In the genomic region with DNA sequence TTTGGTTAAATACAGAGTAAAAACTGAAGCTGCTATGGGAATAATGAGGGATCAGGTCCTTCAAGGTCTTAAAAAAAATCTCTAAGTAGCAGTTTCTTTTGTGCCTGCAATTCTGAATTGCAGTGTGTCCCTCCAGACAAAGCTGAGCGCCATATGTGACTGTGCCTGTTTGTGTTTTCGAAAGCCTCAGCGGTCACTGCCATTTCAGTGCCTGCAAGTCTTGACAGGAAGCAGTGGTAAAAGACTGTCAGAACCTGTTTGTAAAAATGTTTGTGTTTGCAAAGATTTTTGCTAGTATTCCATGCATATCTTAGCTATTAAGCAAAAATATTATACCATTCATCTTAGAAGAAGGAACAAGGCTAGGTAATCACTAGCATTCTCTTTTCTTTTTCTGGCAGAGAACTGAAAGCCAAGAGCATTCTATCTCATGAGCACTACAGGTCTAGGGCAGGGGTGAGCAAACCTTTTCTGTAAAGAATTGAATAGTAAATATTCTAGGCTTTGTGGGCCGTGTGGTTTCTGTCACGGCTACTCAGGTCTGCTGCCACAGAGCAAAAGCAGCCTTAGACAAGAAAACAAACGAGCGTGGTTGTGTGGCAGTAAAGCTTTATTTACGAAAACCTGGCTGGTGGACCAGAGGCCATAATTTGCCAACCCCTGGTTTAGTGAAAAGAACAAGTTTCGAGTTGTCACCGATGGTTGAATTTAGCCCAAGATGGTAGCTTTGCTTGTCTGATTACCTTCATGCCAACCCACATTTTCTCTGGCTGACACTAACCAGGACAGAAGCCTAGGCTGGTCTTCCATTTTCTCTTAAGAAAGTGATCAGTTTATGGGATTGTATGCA, we compare ENCODE assay signal across 21 cellular contexts.
A peak's percentile ranks its signal among the peaks of the same experiment; 100 is the strongest.
DNase-seq lines count a peak whose midpoint lies in the region; ATAC-seq and TF ChIP-seq lines count a peak whose summit lies in the region.
"Had no signal": no experiment of that assay in that cellular context is flagged by ENCODE, and none has a peak within 500 bp of the region (broad histone marks: within the 10 kb centered on the region; RNA-seq: fewer than 3 reads in every experiment).

No MANE protein-coding gene starts in this region.

- H3K4me3 Mint-ChIP-seq in glutamatergic neuron (ENCODE audit: unreplicated experiment) = no peak overlapping the region
- H3K4me3 Mint-ChIP-seq: memory B cell; naive thymus-derived CD4-positive, alpha-beta T cell had no signal

- no peaks in the 10 kb centered on the region for H3K9me3 ChIP-seq in mucosa of descending colon
- peaks cover 4% of the 10 kb centered on the region for H3K9me3 ChIP-seq in lower lobe of right lung

- peak overlapping the region; percentile 79 for H3K27ac Mint-ChIP-seq in glutamatergic neuron (ENCODE audit: unreplicated experiment)
- H3K27ac Mint-ChIP-seq: memory B cell; naive thymus-derived CD4-positive, alpha-beta T cell had no signal

- no peak overlapping the region for H3K4me3 ChIP-seq in mucosa of descending colon
- H3K4me3 ChIP-seq in lower lobe of right lung = no peak overlapping the region
- H3K4me3 ChIP-seq: spleen had no signal

- H3K36me3 ChIP-seq in mucosa of descending colon (ENCODE audit: low read depth) (no peaks in the 10 kb centered on the region), lower lobe of right lung (no peaks in the 10 kb centered on the region)
- H3K36me3 ChIP-seq: spleen had no signal

- TF ChIP-seq CTCF in glutamatergic neuron (IDR thresholded peaks at IDR 0.05; ENCODE audit: partially characterized antibody, unreplicated experiment) = no peak
- no peak for TF ChIP-seq CTCF in mucosa of descending colon (IDR thresholded peaks at IDR 0.05)
- TF ChIP-seq CTCF in lower lobe of right lung (IDR thresholded peaks at IDR 0.05) = no peak

- H3K27ac ChIP-seq in lower lobe of right lung = no peak overlapping the region

- intact Hi-C loops in mucosa of descending colon (cut with DNase I, micrococcal nuclease) (no loop called here), lower lobe of right lung (cut with DNase I) (no loop called here)

- DNase-seq in NCI-H2107 treated with DMSO at 0.1 percent for 48 hours (lab: John Stamatoyannopoulos, UW; ENCODE audit: unreplicated experiment) = peak; percentile 3
- no peak for DNase-seq in NCI-H2107 (lab: John Stamatoyannopoulos, UW)
- peak; percentile 78 for DNase-seq in NCI-H69 (lab: John Stamatoyannopoulos, UW)
- no peak for DNase-seq in glutamatergic neuron
- peak; percentile 39 for DNase-seq in retina
- no peak for DNase-seq in mucosa of descending colon
- DNase-seq in lower lobe of right lung = no peak
- DNase-seq: activated naive CD4-positive, alpha-beta T cell treated with anti-CD3 and anti-CD28 coated beads, Interleukin-2, amount 50 U/mL, for 16 hours; activated T-cell treated with anti-CD3 and anti-CD28 coated beads, Interleukin-2, amount 50 U/mL, for 48 hours; C1 segment of cervical spinal cord; DMS53; hypothalamus; kidney; naive thymus-derived CD4-positive, alpha-beta T cell; NCI-H345; RPMI8226; spleen; stimulated activated CD8-positive, alpha-beta memory T cell treated with anti-CD3 and anti-CD28 coated beads, Interleukin-4, amount 100 ng/mL, for 48 hours; T-helper 9 cell had no signal

- no peaks in the 10 kb centered on the region for H3K27me3 ChIP-seq in lower lobe of right lung (ENCODE audit: low read depth)

- no peaks in the 10 kb centered on the region for H3K9me3 Mint-ChIP-seq in glutamatergic neuron (ENCODE audit: unreplicated experiment)

- H3K4me1 ChIP-seq in mucosa of descending colon (ENCODE audit: low read depth) (peaks cover 4% of the 10 kb centered on the region), lower lobe of right lung (peaks cover 24% of the 10 kb centered on the region)
- H3K4me1 ChIP-seq: spleen had no signal

- peaks cover 14% of the 10 kb centered on the region for H3K4me1 Mint-ChIP-seq in glutamatergic neuron (ENCODE audit: low read depth, unreplicated experiment)
- H3K4me1 Mint-ChIP-seq: memory B cell had no signal

- H3K36me3 Mint-ChIP-seq in glutamatergic neuron (ENCODE audit: unreplicated experiment) = peaks cover 16% of the 10 kb centered on the region
- H3K36me3 Mint-ChIP-seq: memory B cell; naive thymus-derived CD4-positive, alpha-beta T cell had no signal

- H3K27me3 Mint-ChIP-seq in glutamatergic neuron (ENCODE audit: unreplicated experiment) = peaks cover 4% of the 10 kb centered on the region

- ATAC-seq in mucosa of descending colon (no peak), HG03342 (IDR thresholded peaks at IDR 0.05; ENCODE audit: unreplicated experiment) (no peak), lower lobe of right lung (no peak)
- ATAC-seq: naive thymus-derived CD4-positive, alpha-beta T cell had no signal

Comparison
In these comparisons a context has a peak if more than half of its experiments do, and no peak if none do; other contexts are left out.
1. DNase-seq: peak in NCI-H2107 treated with DMSO at 0.1 percent for 48 hours (single experiment), NCI-H69 (single experiment) and retina (single experiment); none in NCI-H2107 (single experiment), glutamatergic neuron (single experiment), mucosa of descending colon (0 of 3) and lower lobe of right lung (single experiment).